Comparison of ENCODE assay signal across 14 cellular contexts in genomic region chr1:52542085-52542688, GRCh38.
"Had no signal": no experiment of that assay in that cellular context is flagged by ENCODE, and none has a peak within 500 bp of the region (broad histone marks: within the 10 kb centered on the region; RNA-seq: fewer than 3 reads in every experiment).

No MANE protein-coding gene starts in this region.

- H3K27ac ChIP-seq: ascending aorta, gastrocnemius medialis, heart right ventricle, prostate gland, suprapubic skin had no signal

- DNase-seq: activated gamma-delta T cell; activated naive CD8-positive, alpha-beta T cell treated with anti-CD3 and anti-CD28 coated beads for 36 hours; activated T-cell treated with anti-CD3 and anti-CD28 coated beads, Interleukin-2, amount 50 U/mL, for 1 hour; gastrocnemius medialis; heart right ventricle; kidney; left ventricle myocardium superior; mesendoderm; nephron progenitor cell; stimulated activated naive CD8-positive, alpha-beta T cell treated with anti-CD3 and anti-CD28 coated beads, Interleukin-15, Interleukin-2, amounts not matched to agents 100 U/mL and 50 U/mL, for 24 hours had no signal

- H3K4me3 ChIP-seq: ascending aorta, gastrocnemius medialis, heart right ventricle, prostate gland, suprapubic skin had no signal

- H3K9me3 ChIP-seq: gastrocnemius medialis, prostate gland had no signal

- ATAC-seq: gastrocnemius medialis; heart right ventricle; left ventricle myocardium superior; sciatic nerve; stimulated activated naive CD8-positive, alpha-beta T cell treated with anti-CD3 and anti-CD28 coated beads, Interleukin-15, Interleukin-2, amounts not matched to agents 100 U/mL and 50 U/mL, for 24 hours had no signal

- H3K27me3 ChIP-seq: ascending aorta, gastrocnemius medialis, heart right ventricle, suprapubic skin had no signal

- FAIRE-seq: kidney had no signal

- H3K36me3 ChIP-seq: gastrocnemius medialis, prostate gland had no signal

- H3K4me1 ChIP-seq: ascending aorta, heart right ventricle, prostate gland, suprapubic skin had no signal
